ENCODE assay signal across 16 cellular contexts in genomic region chr12:110347767-110348166, GRCh38. TPM values are rescaled to one million over a fixed set of nuclear protein-coding genes. Genes with fewer than 3 reads are reported as not detected.
DNase-seq lines count a peak whose midpoint lies in the region; ATAC-seq lines count a peak whose summit lies in the region.
"Had no signal": no experiment of that assay in that cellular context is flagged by ENCODE, and none has a peak within 500 bp of the region (broad histone marks: within the 10 kb centered on the region; RNA-seq: fewer than 3 reads in every experiment).

No MANE protein-coding gene starts in this region.

- peak; percentile 44 for DNase-seq in activated CD8-positive, alpha-beta memory T cell treated with anti-CD3 and anti-CD28 coated beads, Interleukin-2, amount 50 U/mL, for 48 hours
- no peak for DNase-seq in activated CD8-positive, alpha-beta memory T cell treated with anti-CD3 and anti-CD28 coated beads, Interleukin-2, amount 50 U/mL, for 4 hours
- DNase-seq in activated naive CD8-positive, alpha-beta T cell treated with anti-CD3 and anti-CD28 coated beads for 36 hours = no peak
- DNase-seq in naive thymus-derived CD4-positive, alpha-beta T cell = no peak
- DNase-seq in GM19240 (ENCODE audit: insufficient read length, low spot score) (no peak), NCI-H1930 (lab: John Stamatoyannopoulos, UW) (no peak)
- DNase-seq: BE2C; CD8-positive, alpha-beta memory T cell; DMS79 treated with DMSO at 0.1 percent for 48 hours; MM.1S; NCI-H1092; NCI-H1436 treated with DMSO at 0.1 percent for 48 hours; NCI-H2029 treated with DMSO at 0.1 percent for 48 hours; NCI-H2171 treated with DMSO at 0.1 percent for 48 hours had no signal

- H3K36me3 ChIP-seq in BLaER1 treated with 17β-estradiol and CSF1 and Interleukin-3, amounts not matched to agents 10 nM and 100 nM = peaks cover 55 to 89% (median 78%) of the 10 kb centered on the region in 11 experiments
- peaks cover 26 to 58% (median 44%) of the 10 kb centered on the region in 3 experiments for H3K36me3 ChIP-seq in naive thymus-derived CD4-positive, alpha-beta T cell (ENCODE audit: control insufficient read depth in 2 of 3, insufficient read depth in 3 of 3, low read length in 3 of 3)

- H3K9me3 ChIP-seq in BLaER1 treated with 17β-estradiol and CSF1 and Interleukin-3, amounts not matched to agents 10 nM and 100 nM (replicated peaks in 1 of 11) = no peaks in the 10 kb centered on the region
- no peaks in the 10 kb centered on the region for H3K9me3 ChIP-seq in naive thymus-derived CD4-positive, alpha-beta T cell (ENCODE audit: control insufficient read depth in 2 of 3, low read length in 3 of 3)
- H3K9me3 ChIP-seq: BE2C, Peyer's patch had no signal

- peak overlapping the region; percentile 4 for H3K27ac Mint-ChIP-seq in activated naive CD8-positive, alpha-beta T cell treated with anti-CD3 and anti-CD28 coated beads for 36 hours
- H3K27ac Mint-ChIP-seq in naive thymus-derived CD4-positive, alpha-beta T cell = peak overlapping the region in 6 of 9 donors; percentile 18 to 90 (median 56)

- peak overlapping the region; percentile 52 to 96 (median 85) for H3K4me2 ChIP-seq in BLaER1 treated with 17β-estradiol and CSF1 and Interleukin-3, amounts not matched to agents 10 nM and 100 nM

- no peaks in the 10 kb centered on the region for H3K27me3 ChIP-seq in BLaER1 treated with 17β-estradiol and CSF1 and Interleukin-3, amounts not matched to agents 10 nM and 100 nM
- no peaks in the 10 kb centered on the region for H3K27me3 ChIP-seq in naive thymus-derived CD4-positive, alpha-beta T cell (ENCODE audit: control insufficient read depth in 2 of 2, insufficient read depth in 2 of 2, low read length in 2 of 2)
- H3K27me3 ChIP-seq: BE2C, Peyer's patch had no signal

- peaks cover 37% of the 10 kb centered on the region for H3K36me3 Mint-ChIP-seq in activated naive CD8-positive, alpha-beta T cell treated with anti-CD3 and anti-CD28 coated beads for 36 hours
- peaks cover 17 to 41% (median 30%) of the 10 kb centered on the region in 5 donors for H3K36me3 Mint-ChIP-seq in naive thymus-derived CD4-positive, alpha-beta T cell

- peaks cover 15 to 76% (median 38%) of the 10 kb centered on the region in 11 experiments; a peak in 20 of 22 replicates for H4K20me1 ChIP-seq in BLaER1 treated with 17β-estradiol and CSF1 and Interleukin-3, amounts not matched to agents 10 nM and 100 nM

- no peak overlapping the region for H3K4me3 Mint-ChIP-seq in activated naive CD8-positive, alpha-beta T cell treated with anti-CD3 and anti-CD28 coated beads for 36 hours
- H3K4me3 Mint-ChIP-seq in naive thymus-derived CD4-positive, alpha-beta T cell = no peak overlapping the region
- H3K4me3 Mint-ChIP-seq: CD8-positive, alpha-beta memory T cell had no signal

- H3K4me1 Mint-ChIP-seq in activated naive CD8-positive, alpha-beta T cell treated with anti-CD3 and anti-CD28 coated beads for 36 hours = peaks cover 24% of the 10 kb centered on the region
- peaks cover 8 to 43% (median 31%) of the 10 kb centered on the region in 7 donors for H3K4me1 Mint-ChIP-seq in naive thymus-derived CD4-positive, alpha-beta T cell

- POLR2A ChIA-PET in naive thymus-derived CD4-positive, alpha-beta T cell (lab: Charles Lee) = no interaction called here

- peak overlapping the region in 4 of 11 experiments; percentile 10 to 75 (median 68); a peak in 8 of 22 replicates for H3K27ac ChIP-seq in BLaER1 treated with 17β-estradiol and CSF1 and Interleukin-3, amounts not matched to agents 10 nM and 100 nM
- no peak overlapping the region for H3K27ac ChIP-seq in naive thymus-derived CD4-positive, alpha-beta T cell (ENCODE audit: low read depth, low read length)
- H3K27ac ChIP-seq: Peyer's patch had no signal

- intact Hi-C loops in naive thymus-derived CD4-positive, alpha-beta T cell (cut with micrococcal nuclease) = no loop called here

- no peak overlapping the region for H3K4me3 ChIP-seq in BLaER1 treated with 17β-estradiol and CSF1 and Interleukin-3, amounts not matched to agents 10 nM and 100 nM
- H3K4me3 ChIP-seq in naive thymus-derived CD4-positive, alpha-beta T cell (ENCODE audit: low read length) = no peak overlapping the region
- H3K4me3 ChIP-seq: Peyer's patch had no signal

- CTCF ChIA-PET in naive thymus-derived CD4-positive, alpha-beta T cell (lab: Charles Lee) = no interaction called here

- no peaks in the 10 kb centered on the region for H3K9me3 Mint-ChIP-seq in activated naive CD8-positive, alpha-beta T cell treated with anti-CD3 and anti-CD28 coated beads for 36 hours
- no peaks in the 10 kb centered on the region for H3K9me3 Mint-ChIP-seq in naive thymus-derived CD4-positive, alpha-beta T cell
- H3K9me3 Mint-ChIP-seq: CD8-positive, alpha-beta memory T cell had no signal

- H3K4me1 ChIP-seq in BLaER1 treated with 17β-estradiol and CSF1 and Interleukin-3, amounts not matched to agents 10 nM and 100 nM = peaks cover 75 to 90% (median 80%) of the 10 kb centered on the region in 10 experiments
- peaks cover 0 to 23% of the 10 kb centered on the region in 2 donors for H3K4me1 ChIP-seq in naive thymus-derived CD4-positive, alpha-beta T cell (ENCODE audit: control insufficient read depth in 2 of 2, insufficient read depth in 2 of 2, low read length in 2 of 2)
- H3K4me1 ChIP-seq: Peyer's patch had no signal

- no peaks in the 10 kb centered on the region for H3K27me3 Mint-ChIP-seq in activated naive CD8-positive, alpha-beta T cell treated with anti-CD3 and anti-CD28 coated beads for 36 hours
- H3K27me3 Mint-ChIP-seq in naive thymus-derived CD4-positive, alpha-beta T cell = no peaks in the 10 kb centered on the region
- H3K27me3 Mint-ChIP-seq: CD8-positive, alpha-beta memory T cell had no signal

- ATAC-seq in naive thymus-derived CD4-positive, alpha-beta T cell = no peak

- H3K9ac ChIP-seq in BLaER1 treated with 17β-estradiol and CSF1 and Interleukin-3, amounts not matched to agents 10 nM and 100 nM = peak overlapping the region in 6 of 11 experiments; percentile 25 to 71 (median 46); a peak in 8 of 22 replicates

RNA-seq across cellular contexts. Expression of gene ANAPC7, which starts 55.7 kb away (rescaled TPM):
- total RNA-seq in activated naive CD8-positive, alpha-beta T cell treated with anti-CD3 and anti-CD28 coated beads for 36 hours = 10 to 100 TPM; 66.6 to 67.5 TPM
- 10 to 100 TPM; 40.9 to 71.7 (median 59.7) TPM for total RNA-seq in naive thymus-derived CD4-positive, alpha-beta T cell
- 10 to 100 TPM; 26.6 to 28.3 TPM for polyA plus RNA-seq in naive thymus-derived CD4-positive, alpha-beta T cell
